ENCODE assay signal across 8 cellular contexts in genomic region chr1:6385673-6386191, GRCh38. TPM values are rescaled to one million over a fixed set of nuclear protein-coding genes. Genes with fewer than 3 reads are reported as not detected.
DNase-seq lines count a peak whose midpoint lies in the region; ATAC-seq and TF ChIP-seq lines count a peak whose summit lies in the region.

No MANE protein-coding gene starts in this region.

- H3K9me3 ChIP-seq in adrenal gland (replicated peaks in 1 of 3) (no peaks in the 10 kb centered on the region), smooth muscle cell (replicated peaks; ENCODE audit: low read depth) (no peaks in the 10 kb centered on the region)
- H3K9me3 ChIP-seq in naive thymus-derived CD4-positive, alpha-beta T cell (ENCODE audit: control insufficient read depth in 2 of 3, low read length in 3 of 3), result no peaks in the 10 kb centered on the region

- peak overlapping the region; percentile 64 for H3K4me2 ChIP-seq in smooth muscle cell

- H3K27me3 Mint-ChIP-seq in naive thymus-derived CD4-positive, alpha-beta T cell, result no peaks in the 10 kb centered on the region

- CTCF ChIA-PET in naive thymus-derived CD4-positive, alpha-beta T cell (lab: Charles Lee), result interaction anchor here (1.1 kb wide), 1 partner anchor 139 kb away, joined by 4 read pairs; no protein-coding TSS in a partner anchor

- peaks cover 0 to 12% (median 0%) of the 10 kb centered on the region in 5 donors for H3K36me3 Mint-ChIP-seq in naive thymus-derived CD4-positive, alpha-beta T cell

- H3K9ac ChIP-seq in smooth muscle cell (ENCODE audit: low read depth), result no peak overlapping the region

- intact Hi-C loops in adrenal gland (cut with DNase I), result no loop called here
- intact Hi-C loops in naive thymus-derived CD4-positive, alpha-beta T cell (cut with micrococcal nuclease), result no loop called here

- no peak for TF ChIP-seq CTCF in adrenal gland (IDR thresholded peaks at IDR 0.05)
- TF ChIP-seq CTCF in smooth muscle cell (IDR thresholded peaks at IDR 0.05; ENCODE audit: borderline replicate concordance, insufficient read depth, poor library complexity, severe bottlenecking), result no peak

- TF ChIP-seq POLR2A in adrenal gland (IDR thresholded peaks at IDR 0.05), result no peak

- H4K20me1 ChIP-seq in smooth muscle cell (ENCODE audit: low read depth), result peaks cover 24% of the 10 kb centered on the region

- H3K36me3 ChIP-seq in adrenal gland (replicated peaks in 1 of 2) (no peaks in the 10 kb centered on the region), smooth muscle cell (ENCODE audit: low read depth) (no peaks in the 10 kb centered on the region)
- H3K36me3 ChIP-seq in naive thymus-derived CD4-positive, alpha-beta T cell (ENCODE audit: control insufficient read depth in 2 of 3, insufficient read depth in 3 of 3, low read length in 3 of 3), result no peaks in the 10 kb centered on the region

- no peak for ATAC-seq in naive thymus-derived CD4-positive, alpha-beta T cell

- 70 to 94% (median 80%) methylated on average over 3 to 16 of the region's 16 CpGs for WGBS in adrenal gland, 4 donors
- WGBS in smooth muscle cell (ENCODE audit: low lambda C conversion rate), result 22% methylated on average over 15 of the region's 16 CpGs

- POLR2A ChIA-PET in naive thymus-derived CD4-positive, alpha-beta T cell (lab: Charles Lee), result no interaction called here

- peaks cover 0 to 11% (median 0%) of the 10 kb centered on the region in 7 donors for H3K4me1 Mint-ChIP-seq in naive thymus-derived CD4-positive, alpha-beta T cell

- H3K27ac Mint-ChIP-seq in naive thymus-derived CD4-positive, alpha-beta T cell, result no peak overlapping the region

- H3K4me1 ChIP-seq in adrenal gland (replicated peaks in 1 of 2) (no peaks in the 10 kb centered on the region), smooth muscle cell (ENCODE audit: low read depth) (peaks cover 10% of the 10 kb centered on the region)
- no peaks in the 10 kb centered on the region for H3K4me1 ChIP-seq in naive thymus-derived CD4-positive, alpha-beta T cell (ENCODE audit: control insufficient read depth in 2 of 2, insufficient read depth in 2 of 2, low read length in 2 of 2)

- H3K79me2 ChIP-seq in smooth muscle cell (ENCODE audit: low read depth), result peaks cover 26% of the 10 kb centered on the region

- H3K27me3 ChIP-seq in adrenal gland, result no peaks in the 10 kb centered on the region
- no peaks in the 10 kb centered on the region for H3K27me3 ChIP-seq in smooth muscle cell (ENCODE audit: low read depth)
- H3K27me3 ChIP-seq in naive thymus-derived CD4-positive, alpha-beta T cell (ENCODE audit: control insufficient read depth in 2 of 2, insufficient read depth in 2 of 2, low read length in 2 of 2), result no peaks in the 10 kb centered on the region

- H3K27ac ChIP-seq in adrenal gland, result no peak overlapping the region
- peak overlapping the region; percentile 16 for H3K27ac ChIP-seq in smooth muscle cell (ENCODE audit: low read depth)
- no peak overlapping the region for H3K27ac ChIP-seq in naive thymus-derived CD4-positive, alpha-beta T cell (ENCODE audit: low read depth, low read length)

- H3F3A ChIP-seq in smooth muscle cell (ENCODE audit: low read depth), result no peaks in the 10 kb centered on the region

- no peak overlapping the region for H3K4me3 Mint-ChIP-seq in naive thymus-derived CD4-positive, alpha-beta T cell

- H3K9me3 Mint-ChIP-seq in naive thymus-derived CD4-positive, alpha-beta T cell, result no peaks in the 10 kb centered on the region

- peak; percentile 95 for DNase-seq in HPDE6-E6E7 (ENCODE audit: extremely low spot score)
- peak in 5 of 7 donors; percentile 20 to 93 (median 51) for DNase-seq in adrenal gland
- DNase-seq in hepatic stellate cell (ENCODE audit: low spot score), result peak; percentile 58
- no peak for DNase-seq in smooth muscle cell (lab: John Stamatoyannopoulos, UW; ENCODE audit: unreplicated experiment)
- no peak for DNase-seq in NCI-H128 (lab: John Stamatoyannopoulos, UW; ENCODE audit: unreplicated experiment)
- DNase-seq in DMS53 treated with DMSO at 0.1 percent for 48 hours (lab: John Stamatoyannopoulos, UW; ENCODE audit: unreplicated experiment), result no peak
- no peak for DNase-seq in mesenteric fat pad (ENCODE audit: low spot score)
- no peak for DNase-seq in naive thymus-derived CD4-positive, alpha-beta T cell

- H3K4me3 ChIP-seq in adrenal gland (no peak overlapping the region), smooth muscle cell (no peak overlapping the region)
- H3K4me3 ChIP-seq in naive thymus-derived CD4-positive, alpha-beta T cell (ENCODE audit: low read length), result no peak overlapping the region

- no peak overlapping the region for H2AFZ ChIP-seq in smooth muscle cell (ENCODE audit: low read depth)

RNA-seq across cellular contexts. Expression of gene ACOT7, which starts 7.8 kb away (rescaled TPM):
- total RNA-seq in adrenal gland (10 to 100 TPM in 7 of 8 donors, 1 to 10 TPM in 1; 8.4 to 29.4 (median 15.0) TPM), smooth muscle cell (16.4 and 19.5 TPM in 2 replicates), mesenteric fat pad (9.6 TPM)
- polyA plus RNA-seq in adrenal gland (10 to 100 TPM; 11.3 to 26.6 (median 13.0) TPM), smooth muscle cell (53.6 and 53.8 TPM in 2 replicates)
- 10 to 100 TPM in 1 of 5 experiments, 1 to 10 TPM in 4; 2.5 to 75.6 (median 3.4) TPM for total RNA-seq in naive thymus-derived CD4-positive, alpha-beta T cell
- 1 to 10 TPM; 4.9 to 6.2 TPM for polyA plus RNA-seq in naive thymus-derived CD4-positive, alpha-beta T cell

RNA-seq across cellular contexts. Expression of gene HES2, which starts 34.0 kb away (rescaled TPM):
- total RNA-seq in adrenal gland (under 1 TPM in 3 of 8 donors, not detected in 5; 0.07 to 0.18 (median 0.14) TPM), smooth muscle cell (4.6 and 5.6 TPM in 2 replicates), mesenteric fat pad (0.19 TPM)
- polyA plus RNA-seq in adrenal gland (under 1 TPM in 2 of 3 donors, not detected in 1; 0.04 to 0.10 TPM), smooth muscle cell (1.7 and 11.1 TPM in 2 replicates)
- total RNA-seq in naive thymus-derived CD4-positive, alpha-beta T cell, result under 1 TPM in 1 of 5 experiments, not detected in 4; 0.56 TPM
- polyA plus RNA-seq in naive thymus-derived CD4-positive, alpha-beta T cell, result not detected

RNA-seq across cellular contexts. Expression of gene ESPN, which starts 38.8 kb away (rescaled TPM):
- total RNA-seq in adrenal gland (10 to 100 TPM in 1 of 8 donors, 1 to 10 TPM in 7; 2.3 to 10.8 (median 6.1) TPM), smooth muscle cell (not detected in 2 replicates), mesenteric fat pad (0.80 TPM)
- polyA plus RNA-seq in adrenal gland (1 to 10 TPM in 2 of 3 donors, under 1 TPM in 1; 0.16 to 9.8 (median 6.8) TPM), smooth muscle cell (1.1 and 2.6 TPM in 2 replicates)
- 1 to 10 TPM in 4 of 5 experiments, under 1 TPM in 1; 0.85 to 2.9 (median 2.3) TPM for total RNA-seq in naive thymus-derived CD4-positive, alpha-beta T cell
- polyA plus RNA-seq in naive thymus-derived CD4-positive, alpha-beta T cell, result under 1 TPM; 0.40 to 0.60 TPM

Comparison
In these comparisons a context has a peak if more than half of its experiments do, and no peak if none do; other contexts are left out.
1. DNase-seq: peak in HPDE6-E6E7 (single experiment), adrenal gland (5 of 7) and hepatic stellate cell (single experiment); none in smooth muscle cell (single experiment), NCI-H128 (single experiment), DMS53 treated with DMSO at 0.1 percent for 48 hours (single experiment), mesenteric fat pad (single experiment) and naive thymus-derived CD4-positive, alpha-beta T cell (0 of 9).